Comparison of ENCODE assay signal across 13 cellular contexts in genomic region chr1:24486296-24487065, GRCh38. TPM values are rescaled to one million over a fixed set of nuclear protein-coding genes. Genes with fewer than 3 reads are reported as not detected.
DNase-seq lines count a peak whose midpoint lies in the region; ATAC-seq and TF ChIP-seq lines count a peak whose summit lies in the region.
"Had no signal": no experiment of that assay in that cellular context is flagged by ENCODE, and none has a peak within 500 bp of the region (broad histone marks: within the 10 kb centered on the region; RNA-seq: fewer than 3 reads in every experiment).

No MANE protein-coding gene starts in this region.

- H3K4me1 ChIP-seq in Loucy (ENCODE audit: insufficient read depth, low read length, poor library complexity, severe bottlenecking): peaks cover 57% of the 10 kb centered on the region
- no peaks in the 10 kb centered on the region for H3K4me1 ChIP-seq in upper lobe of left lung
- H3K4me1 ChIP-seq: suprapubic skin had no signal

- H3K4me2 ChIP-seq in Loucy (ENCODE audit: low read depth, low read length, poor library complexity, severe bottlenecking): peak overlapping the region; percentile 74

- no peaks in the 10 kb centered on the region for H3K9me2 ChIP-seq in Loucy (replicated peaks; ENCODE audit: low read depth, low read length)

- ATAC-seq in activated T-cell treated with anti-CD3 and anti-CD28 coated beads, Interleukin-2, amount 50 U/mL, for 4 hours: no peak
- peak; percentile 48 to 63 for ATAC-seq in naive thymus-derived CD8-positive, alpha-beta T cell
- ATAC-seq in upper lobe of left lung (ENCODE audit: low FRiP score in 2 of 2): no peak
- ATAC-seq: left lobe of liver had no signal

- peak overlapping the region; percentile 64 for H2AFZ ChIP-seq in Loucy (ENCODE audit: low read length)

- peak; percentile 87 for DNase-seq in activated CD4-positive, alpha-beta T cell treated with anti-CD3 and anti-CD28 coated beads, Interleukin-2, amount 10 ng/mL, durations not matched to agents 24 days and 14 days
- DNase-seq in activated CD4-positive, alpha-beta T cell treated with anti-CD3 and anti-CD28 coated beads, Interleukin-2, amount 50 U/mL, for 48 hours: no peak
- DNase-seq in activated T-cell treated with anti-CD3 and anti-CD28 coated beads, Interleukin-2, amount 50 U/mL, for 4 hours: no peak
- DNase-seq in naive thymus-derived CD8-positive, alpha-beta T cell: peak in 8 of 10 donors; percentile 53 to 82 (median 70)
- no peak for DNase-seq in pons (ENCODE audit: low spot score)
- DNase-seq in SW480 (ENCODE audit: low spot score): no peak
- DNase-seq in upper lobe of left lung: no peak
- DNase-seq: foreskin fibroblast, NCI-H345 had no signal

- no peaks in the 10 kb centered on the region for H3K27me3 Mint-ChIP-seq in activated CD4-positive, alpha-beta T cell treated with anti-CD3 and anti-CD28 coated beads, Interleukin-2, amount 10 ng/mL, durations not matched to agents 24 days and 14 days
- H3K27me3 Mint-ChIP-seq in activated T-cell treated with anti-CD3 and anti-CD28 coated beads, Interleukin-2, amount 50 U/mL, for 4 hours (ENCODE audit: low read depth): no peaks in the 10 kb centered on the region
- H3K27me3 Mint-ChIP-seq in naive thymus-derived CD8-positive, alpha-beta T cell: no peaks in the 10 kb centered on the region

- H3K27ac Mint-ChIP-seq in activated CD4-positive, alpha-beta T cell treated with anti-CD3 and anti-CD28 coated beads, Interleukin-2, amount 10 ng/mL, durations not matched to agents 24 days and 14 days: peak overlapping the region; percentile 92
- peak overlapping the region; percentile 87 to 100 (median 94) for H3K27ac Mint-ChIP-seq in naive thymus-derived CD8-positive, alpha-beta T cell
- H3K27ac Mint-ChIP-seq: progenitor cell of endocrine pancreas had no signal

- H3K4me1 Mint-ChIP-seq in activated CD4-positive, alpha-beta T cell treated with anti-CD3 and anti-CD28 coated beads, Interleukin-2, amount 10 ng/mL, durations not matched to agents 24 days and 14 days: peaks cover 59% of the 10 kb centered on the region
- peaks cover 74% of the 10 kb centered on the region for H3K4me1 Mint-ChIP-seq in activated T-cell treated with anti-CD3 and anti-CD28 coated beads, Interleukin-2, amount 50 U/mL, for 4 hours (ENCODE audit: low read depth)
- peaks cover 34 to 85% (median 74%) of the 10 kb centered on the region in 4 donors for H3K4me1 Mint-ChIP-seq in naive thymus-derived CD8-positive, alpha-beta T cell

- TF ChIP-seq EP300 in upper lobe of left lung (IDR thresholded peaks at IDR 0.05): no peak

- TF ChIP-seq CTCF in Loucy (conservative IDR thresholded peaks at IDR 0.05; ENCODE audit: low read length): no peak
- no peak for TF ChIP-seq CTCF in upper lobe of left lung (IDR thresholded peaks at IDR 0.05)

- peaks cover 13% of the 10 kb centered on the region for H3K9me3 Mint-ChIP-seq in activated CD4-positive, alpha-beta T cell treated with anti-CD3 and anti-CD28 coated beads, Interleukin-2, amount 10 ng/mL, durations not matched to agents 24 days and 14 days
- H3K9me3 Mint-ChIP-seq in activated T-cell treated with anti-CD3 and anti-CD28 coated beads, Interleukin-2, amount 50 U/mL, for 4 hours: no peaks in the 10 kb centered on the region
- H3K9me3 Mint-ChIP-seq in naive thymus-derived CD8-positive, alpha-beta T cell: peaks cover 0 to 2% (median 0%) of the 10 kb centered on the region in 9 donors

- peaks cover 14% of the 10 kb centered on the region for H3K36me3 Mint-ChIP-seq in activated CD4-positive, alpha-beta T cell treated with anti-CD3 and anti-CD28 coated beads, Interleukin-2, amount 10 ng/mL, durations not matched to agents 24 days and 14 days (ENCODE audit: low read depth)
- peaks cover 2% of the 10 kb centered on the region for H3K36me3 Mint-ChIP-seq in activated T-cell treated with anti-CD3 and anti-CD28 coated beads, Interleukin-2, amount 50 U/mL, for 4 hours (ENCODE audit: insufficient read depth)
- H3K36me3 Mint-ChIP-seq in naive thymus-derived CD8-positive, alpha-beta T cell: no peaks in the 10 kb centered on the region

- no peaks in the 10 kb centered on the region for H3K36me3 ChIP-seq in Loucy (ENCODE audit: insufficient read depth, low read length)
- no peaks in the 10 kb centered on the region for H3K36me3 ChIP-seq in upper lobe of left lung
- H3K36me3 ChIP-seq: suprapubic skin had no signal

- H3K9me3 ChIP-seq in Loucy (ENCODE audit: insufficient read depth, low read depth, low read length): no peaks in the 10 kb centered on the region
- H3K9me3 ChIP-seq in upper lobe of left lung: peaks cover 0 to 6% (median 0%) of the 10 kb centered on the region in 4 donors
- H3K9me3 ChIP-seq: suprapubic skin had no signal

- H3K27me3 ChIP-seq in Loucy (ENCODE audit: insufficient read depth, low read length, poor library complexity, severe bottlenecking): no peaks in the 10 kb centered on the region
- no peaks in the 10 kb centered on the region for H3K27me3 ChIP-seq in upper lobe of left lung
- H3K27me3 ChIP-seq: suprapubic skin had no signal

- H3K79me2 ChIP-seq in Loucy (ENCODE audit: insufficient read depth, low read length): no peaks in the 10 kb centered on the region

- POLR2A ChIA-PET in naive thymus-derived CD8-positive, alpha-beta T cell (lab: Charles Lee): interaction anchor here (0.5 to 27.9 kb wide), 21 partner anchors 9 to 889 kb away, joined by 3 to 930 read pairs (median 4); partner anchors contain the start of genes NIPAL3, RCAN3 and STPG1

- H3K4me3 Mint-ChIP-seq in activated CD4-positive, alpha-beta T cell treated with anti-CD3 and anti-CD28 coated beads, Interleukin-2, amount 10 ng/mL, durations not matched to agents 24 days and 14 days: peak overlapping the region; percentile 63
- peak overlapping the region; percentile 34 for H3K4me3 Mint-ChIP-seq in activated T-cell treated with anti-CD3 and anti-CD28 coated beads, Interleukin-2, amount 50 U/mL, for 4 hours
- peak overlapping the region; percentile 52 to 86 (median 73) for H3K4me3 Mint-ChIP-seq in naive thymus-derived CD8-positive, alpha-beta T cell

- H3K27ac ChIP-seq in upper lobe of left lung: no peak overlapping the region
- H3K27ac ChIP-seq: suprapubic skin had no signal

- peak overlapping the region; percentile 53 for H3K4me3 ChIP-seq in Loucy (ENCODE audit: low read length, poor library complexity, severe bottlenecking)
- H3K4me3 ChIP-seq in upper lobe of left lung: no peak overlapping the region
- H3K4me3 ChIP-seq: suprapubic skin had no signal

- intact Hi-C loops in activated CD4-positive, alpha-beta T cell treated with anti-CD3 and anti-CD28 coated beads, Interleukin-2, amount 10 ng/mL, durations not matched to agents 24 days and 14 days (cut with micrococcal nuclease): loop anchor here (10.0 kb wide), 1 partner anchor 532 kb away; the partner anchor contains the start of gene PNRC2

- H3F3A ChIP-seq in Loucy (ENCODE audit: low read depth): peaks cover 10% of the 10 kb centered on the region; the same call in 1 of the 2 replicates

- TF ChIP-seq POLR2A in upper lobe of left lung (IDR thresholded peaks at IDR 0.05): no peak

- 80 to 87% methylated on average over 9 of the region's 9 CpGs for WGBS in upper lobe of left lung, 2 donors

- peak overlapping the region; percentile 67 for H3K9ac ChIP-seq in Loucy (ENCODE audit: low read depth, low read length, poor library complexity, severe bottlenecking)

- no peaks in the 10 kb centered on the region for H4K20me1 ChIP-seq in Loucy (ENCODE audit: insufficient read depth, low read length, poor library complexity, severe bottlenecking)

RNA-seq across cellular contexts. Expression of gene RCAN3, which starts 16.2 kb away (rescaled TPM):
- 31.2 and 31.6 TPM in 2 replicates for total RNA-seq in activated CD4-positive, alpha-beta T cell treated with anti-CD3 and anti-CD28 coated beads, Interleukin-2, amount 10 ng/mL, durations not matched to agents 24 days and 14 days
- 10 to 100 TPM; 45.0 to 51.7 (median 47.4) TPM for total RNA-seq in activated T-cell treated with anti-CD3 and anti-CD28 coated beads, Interleukin-2, amount 50 U/mL, for 4 hours
- 100 to 1,000 TPM; 212 to 217 TPM for total RNA-seq in naive thymus-derived CD8-positive, alpha-beta T cell
- polyA plus RNA-seq in naive thymus-derived CD8-positive, alpha-beta T cell: 100 to 1,000 TPM; 103 to 152 (median 150) TPM
- total RNA-seq in upper lobe of left lung: 10 to 100 TPM; 13.6 to 35.5 (median 18.6) TPM

Comparison
In these comparisons a context has a peak if more than half of its experiments do, and no peak if none do; other contexts are left out.
1. DNase-seq: peak in activated CD4-positive, alpha-beta T cell treated with anti-CD3 and anti-CD28 coated beads, Interleukin-2, amount 10 ng/mL, durations not matched to agents 24 days and 14 days (single experiment) and naive thymus-derived CD8-positive, alpha-beta T cell (8 of 10); none in activated CD4-positive, alpha-beta T cell treated with anti-CD3 and anti-CD28 coated beads, Interleukin-2, amount 50 U/mL, for 48 hours (0 of 2), activated T-cell treated with anti-CD3 and anti-CD28 coated beads, Interleukin-2, amount 50 U/mL, for 4 hours (single experiment), pons (single experiment), SW480 (single experiment) and upper lobe of left lung (0 of 2).
2. ATAC-seq: peak in naive thymus-derived CD8-positive, alpha-beta T cell (2 of 2); none in activated T-cell treated with anti-CD3 and anti-CD28 coated beads, Interleukin-2, amount 50 U/mL, for 4 hours (0 of 2) and upper lobe of left lung (0 of 2).
3. Peak in every context shown above with its lines, with median percentiles within 50 percentile points of each other: H3K4me3 Mint-ChIP-seq.